Comparison of ENCODE assay signal across 11 cellular contexts in the genomic region with DNA sequence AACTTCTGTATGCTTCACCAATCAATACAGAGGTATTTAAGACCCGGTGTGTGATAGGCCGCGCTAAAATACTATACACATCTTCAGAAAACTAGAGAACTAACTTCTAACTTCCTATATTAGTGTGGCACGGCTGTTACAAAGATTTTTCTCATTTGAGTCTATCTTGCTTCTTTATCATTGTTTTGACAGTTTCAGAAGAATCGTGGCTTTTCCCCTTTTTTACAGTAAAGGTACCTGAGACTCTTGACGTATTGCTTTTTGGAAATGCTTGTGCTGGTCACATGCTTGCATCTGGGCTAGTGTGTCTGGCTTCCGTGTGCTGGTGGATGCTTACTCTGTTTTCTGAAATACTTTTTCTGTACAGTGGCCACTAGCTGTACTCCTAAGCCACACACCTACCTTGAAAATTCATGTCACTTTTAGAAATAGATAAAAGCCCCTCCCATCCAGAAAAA. TPM values are rescaled to one million over a fixed set of nuclear protein-coding genes. Genes with fewer than 3 reads are reported as not detected.
DNase-seq lines count a peak whose midpoint lies in the region; ATAC-seq, FAIRE-seq and TF ChIP-seq lines count a peak whose summit lies in the region.
"Had no signal": no experiment of that assay in that cellular context is flagged by ENCODE, and none has a peak within 500 bp of the region (broad histone marks: within the 10 kb centered on the region; RNA-seq: fewer than 3 reads in every experiment).

No MANE protein-coding gene starts in this region.

- H3K79me2 ChIP-seq in HepG2 (ENCODE audit: insufficient read depth, low read length): no peaks in the 10 kb centered on the region

- no peaks in the 10 kb centered on the region for H4K20me1 ChIP-seq in HepG2 (ENCODE audit: insufficient read depth, low read length)

- H3K36me3 Mint-ChIP-seq in activated CD4-positive, alpha-beta T cell treated with anti-CD3 and anti-CD28 coated beads, Interleukin-2, amount 10 ng/mL, durations not matched to agents 7 days and 5 days (ENCODE audit: low read depth): peaks cover 89% of the 10 kb centered on the region
- no peaks in the 10 kb centered on the region for H3K36me3 Mint-ChIP-seq in osteocyte (ENCODE audit: unreplicated experiment)

- no peak for TF ChIP-seq RAD21 in HepG2 (CRISPR knock-in tag; IDR thresholded peaks at IDR 0.05)

- H3K4me3 ChIP-seq in right lobe of liver: no peak overlapping the region
- H3K4me3 ChIP-seq in HepG2 (replicated peaks in 1 of 3; ENCODE audit: insufficient read depth in 1 of 3, low read depth in 2 of 3, low read length in 3 of 3): no peak overlapping the region
- peak overlapping the region; percentile 6 for H3K4me3 ChIP-seq in thymus (ENCODE audit: low read length)

- TF ChIP-seq EP300 in HepG2 (IDR thresholded peaks at IDR 0.05; ENCODE audit: low read depth in 2 of 2, low read length in 2 of 2) (no peak), HepG2 (CRISPR knock-in tag; IDR thresholded peaks at IDR 0.05; ENCODE audit: borderline replicate concordance) (no peak)

- in situ Hi-C loops in HepG2 (cut with HindIII; ENCODE audit: extremely low pct_ligation_motif_present, low pct_unique_long_range_greater_than_20kb): no loop called here

- H3K36me3 ChIP-seq in right lobe of liver (no peaks in the 10 kb centered on the region), HepG2 (replicated peaks in 1 of 2; ENCODE audit: control insufficient read depth in 1 of 2, insufficient read depth in 2 of 2, low read length in 2 of 2) (no peaks in the 10 kb centered on the region), thymus (ENCODE audit: control insufficient read depth, insufficient read depth) (peaks cover 20% of the 10 kb centered on the region)

- peak overlapping the region; percentile 97 for H3K4me3 Mint-ChIP-seq in activated CD4-positive, alpha-beta T cell treated with anti-CD3 and anti-CD28 coated beads, Interleukin-2, amount 10 ng/mL, durations not matched to agents 7 days and 5 days
- no peak overlapping the region for H3K4me3 Mint-ChIP-seq in osteocyte (ENCODE audit: unreplicated experiment)

- no peak overlapping the region for H3K9ac ChIP-seq in HepG2 (ENCODE audit: insufficient read depth, low read depth, low read length)

- WGBS in right lobe of liver (ENCODE audit: insufficient coverage, low coverage, low lambda C conversion rate, missing lambda C conversion rate): 48% methylated on average over 7 of the region's 7 CpGs
- 55% methylated on average over 7 of the region's 7 CpGs for WGBS in HepG2 (ENCODE audit: low lambda C conversion rate)
- WGBS in thymus: 35% methylated on average over 7 of the region's 7 CpGs

- H3K27me3 Mint-ChIP-seq in activated CD4-positive, alpha-beta T cell treated with anti-CD3 and anti-CD28 coated beads, Interleukin-2, amount 10 ng/mL, durations not matched to agents 7 days and 5 days: no peaks in the 10 kb centered on the region
- H3K27me3 Mint-ChIP-seq in osteocyte (ENCODE audit: unreplicated experiment): peaks cover 48% of the 10 kb centered on the region

- no peaks in the 10 kb centered on the region for H3K9me3 ChIP-seq in right lobe of liver
- no peaks in the 10 kb centered on the region for H3K9me3 ChIP-seq in HepG2 (ENCODE audit: low read length)
- H3K9me3 ChIP-seq in thymus (ENCODE audit: control insufficient read depth): no peaks in the 10 kb centered on the region

- no peak overlapping the region for H3K27ac ChIP-seq in right lobe of liver
- H3K27ac ChIP-seq in HepG2 (ENCODE audit: extremely low read length, insufficient read depth, low read length): no peak overlapping the region
- peak overlapping the region; percentile 61 for H3K27ac ChIP-seq in thymus (ENCODE audit: low read depth)

- POLR2A ChIA-PET in HepG2 (lab: Yijun Ruan, JAX): no interaction called here
- POLR2A ChIA-PET in activated CD4-positive, alpha-beta T cell treated with anti-CD3 and anti-CD28 coated beads, Interleukin-2, amount 10 ng/mL, durations not matched to agents 7 days and 5 days (lab: Charles Lee): interaction anchor here (0.5 kb wide), 1 partner anchor 111 kb away, joined by 3 read pairs; no protein-coding TSS in a partner anchor

- no peak for FAIRE-seq in HepG2 (lab: Jason Lieb, UNC)
- FAIRE-seq: endometrium had no signal

- peaks cover 96% of the 10 kb centered on the region for H3K4me1 Mint-ChIP-seq in activated CD4-positive, alpha-beta T cell treated with anti-CD3 and anti-CD28 coated beads, Interleukin-2, amount 10 ng/mL, durations not matched to agents 7 days and 5 days
- no peaks in the 10 kb centered on the region for H3K4me1 Mint-ChIP-seq in osteocyte (ENCODE audit: unreplicated experiment)

- CTCF ChIA-PET in HepG2 (lab: Yijun Ruan, JAX; ENCODE audit: low intra/inter-chr PET ratio, low total read pairs): no interaction called here
- CTCF ChIA-PET in activated CD4-positive, alpha-beta T cell treated with anti-CD3 and anti-CD28 coated beads, Interleukin-2, amount 10 ng/mL, durations not matched to agents 7 days and 5 days (lab: Charles Lee): interaction anchor here (1.0 to 19.7 kb wide), 6 partner anchors 12 to 109 kb away, joined by 3 to 200 read pairs (median 4); no protein-coding TSS in a partner anchor

- intact Hi-C loops in right lobe of liver (cut with DNase I): no loop called here
- intact Hi-C loops in HepG2 (cut with micrococcal nuclease; ENCODE audit: unreplicated experiment): no loop called here
- intact Hi-C loops in head of caudate nucleus (cut with DNase I): no loop called here

- ATAC-seq in right lobe of liver (peak in 3 of 4 donors; percentile 18 to 30 (median 23)), HepG2 (no peak), HG02981 (IDR thresholded peaks at IDR 0.05; ENCODE audit: unreplicated experiment) (peak; percentile 68)

- no peaks in the 10 kb centered on the region for H3K4me1 ChIP-seq in right lobe of liver
- H3K4me1 ChIP-seq in HepG2 (ENCODE audit: insufficient read depth, low read length): no peaks in the 10 kb centered on the region
- H3K4me1 ChIP-seq in thymus (ENCODE audit: control insufficient read depth, insufficient read depth, low read length): peaks cover 56% of the 10 kb centered on the region

- BruUV-seq in HepG2 (replicated peaks; lab: Mats Ljungman, UMichigan): no TSS peak

- H3K27me3 ChIP-seq in right lobe of liver (no peaks in the 10 kb centered on the region), HepG2 (ENCODE audit: control insufficient read depth in 1 of 2, insufficient read depth in 2 of 2, low read length in 2 of 2) (peaks cover 6 to 37% of the 10 kb centered on the region in 2 experiments; a peak in 4 of 5 replicates), thymus (ENCODE audit: control insufficient read depth, insufficient read depth) (no peaks in the 10 kb centered on the region)

- no peak overlapping the region for H3K4me2 ChIP-seq in HepG2 (ENCODE audit: low read depth, low read length)

- no peak for TF ChIP-seq CTCF in right lobe of liver (IDR thresholded peaks at IDR 0.05)
- no peak for TF ChIP-seq CTCF in HepG2 (CRISPR knock-in tag; IDR thresholded peaks at IDR 0.05)
- no peak for TF ChIP-seq CTCF in osteocyte (IDR thresholded peaks at IDR 0.05)

- H3K27ac Mint-ChIP-seq in activated CD4-positive, alpha-beta T cell treated with anti-CD3 and anti-CD28 coated beads, Interleukin-2, amount 10 ng/mL, durations not matched to agents 7 days and 5 days: peak overlapping the region; percentile 100
- no peak overlapping the region for H3K27ac Mint-ChIP-seq in osteocyte (ENCODE audit: unreplicated experiment)

- TF ChIP-seq POLR2A in right lobe of liver (IDR thresholded peaks at IDR 0.05) (peak; percentile 30), HepG2 (IDR thresholded peaks at IDR 0.05; ENCODE audit: insufficient read depth in 1 of 2, low read depth in 2 of 2, low read length in 2 of 2) (no peak)

- H2AFZ ChIP-seq in HepG2 (ENCODE audit: low read length): no peak overlapping the region

- DNase-seq in right lobe of liver (no peak), HepG2 (ENCODE audit: low spot score) (no peak), head of caudate nucleus (no peak), osteocyte (ENCODE audit: extremely low spot score, unreplicated experiment) (no peak), NCI-H82 (lab: John Stamatoyannopoulos, UW) (no peak)
- peak; percentile 64 for DNase-seq in activated CD4-positive, alpha-beta T cell treated with anti-CD3 and anti-CD28 coated beads, Interleukin-2, amount 10 ng/mL, durations not matched to agents 7 days and 5 days
- DNase-seq: T-helper 9 cell had no signal

- no peaks in the 10 kb centered on the region for H3K9me3 Mint-ChIP-seq in activated CD4-positive, alpha-beta T cell treated with anti-CD3 and anti-CD28 coated beads, Interleukin-2, amount 10 ng/mL, durations not matched to agents 7 days and 5 days
- H3K9me3 Mint-ChIP-seq in osteocyte (ENCODE audit: unreplicated experiment): no peaks in the 10 kb centered on the region

TF ChIP-seq in HepG2, 621 proteins besides CTCF, POLR2A, EP300 and RAD21 (continues in another document):
- TF ChIP-seq FOXP1 (IDR thresholded peaks at IDR 0.05): no peak
- no peak for TF ChIP-seq FOXP1 (CRISPR knock-in tag; IDR thresholded peaks at IDR 0.05)

RNA-seq across cellular contexts. Expression of a gene that starts 12.7 kb away (rescaled TPM):
- total RNA-seq in right lobe of liver: 1 to 10 TPM; 3.1 to 9.6 (median 5.2) TPM
- total RNA-seq in HepG2 (2016; rRNA removed; fragmentation: Illumina TruSeq; extraction: Trizol): not detected in 2 replicates
- total RNA-seq in HepG2 (2016; cell fraction: cytosol; rRNA removed; fragmentation: Illumina TruSeq; extraction: Trizol; ENCODE audit: low read depth): not detected in 2 replicates
- not detected in 2 replicates for total RNA-seq in HepG2 (2016; cell fraction: insoluble cytoplasmic fraction; rRNA removed; fragmentation: Illumina TruSeq; extraction: Trizol)
- total RNA-seq in HepG2 (2016; cell fraction: membrane; rRNA removed; fragmentation: Illumina TruSeq; extraction: Trizol): not detected in 2 replicates
- not detected in 2 replicates for total RNA-seq in HepG2 (2016; cell fraction: nucleus; rRNA removed; fragmentation: Illumina TruSeq; extraction: Trizol)
- not detected in 2 replicates for polyA plus RNA-seq in HepG2 (2011; rRNA removed)
- polyA plus RNA-seq in HepG2 (2011; cell fraction: cytosol; rRNA removed): 0.01 TPM in 1 of 2 replicates, not detected in the other
- polyA plus RNA-seq in HepG2 (2011; cell fraction: nucleus; rRNA removed): not detected in 2 replicates
- not detected in 2 replicates for polyA plus RNA-seq in HepG2 (2012)
- not detected in 2 replicates for polyA plus RNA-seq in HepG2 (2016; cell fraction: cytosol; fragmentation: Illumina TruSeq; extraction: Trizol; ENCODE audit: low read depth)
- not detected in 2 replicates for polyA plus RNA-seq in HepG2 (2016; cell fraction: insoluble cytoplasmic fraction; fragmentation: Illumina TruSeq; extraction: Trizol; ENCODE audit: low read depth)
- polyA plus RNA-seq in HepG2 (2016; cell fraction: membrane; fragmentation: Illumina TruSeq; extraction: Trizol; ENCODE audit: low read depth): not detected in 2 replicates
- polyA plus RNA-seq in HepG2 (2016; cell fraction: nucleus; fragmentation: Illumina TruSeq; extraction: Trizol; ENCODE audit: insufficient read depth, low read depth): not detected in 2 replicates
- polyA minus RNA-seq in HepG2 (2011; rRNA and poly(A)+ RNA removed; ENCODE audit: low replicate concordance): 0.06 and 0.23 TPM in 2 replicates
- polyA minus RNA-seq in HepG2 (2011; cell fraction: cytosol; rRNA and poly(A)+ RNA removed): not detected in 2 replicates
- polyA minus RNA-seq in HepG2 (2011; cell fraction: nucleus; rRNA and poly(A)+ RNA removed): not detected in 2 replicates
- total RNA-seq in activated CD4-positive, alpha-beta T cell treated with anti-CD3 and anti-CD28 coated beads, Interleukin-2, amount 10 ng/mL, durations not matched to agents 7 days and 5 days: 100 to 1,000 TPM; 379 to 406 TPM
- polyA plus RNA-seq in thymus: 99.0 TPM
- not detected in 2 replicates for total RNA-seq in osteocyte
- total RNA-seq: myocyte had no signal

Comparison
In these comparisons a context has a peak if more than half of its experiments do, and no peak if none do; other contexts are left out.
1. RNA of a gene that starts 12.7 kb away (total RNA-seq): 379 to 406 TPM in activated CD4-positive, alpha-beta T cell treated with anti-CD3 and anti-CD28 coated beads, Interleukin-2, amount 10 ng/mL, durations not matched to agents 7 days and 5 days; 3.1 to 9.6 TPM in right lobe of liver, not detected in HepG2 and not detected in osteocyte; every median in the first group is over 10 times any median in the second.